8 cellular contexts compared by ENCODE assay signal in genomic region chr4:24657768-24658617, GRCh38.
DNase-seq lines count a peak whose midpoint lies in the region; ATAC-seq and TF ChIP-seq lines count a peak whose summit lies in the region.

No MANE protein-coding gene starts in this region.

- CTCF ChIA-PET in GM10248 (lab: Yijun Ruan, JAX), result no interaction called here
- CTCF ChIA-PET in OCI-LY7 (lab: Charles Lee; ENCODE audit: unreplicated experiment), result no interaction called here

- peaks cover 8% of the 10 kb centered on the region for H3K4me1 ChIP-seq in OCI-LY7 (ENCODE audit: insufficient read depth, low read length, poor library complexity, severe bottlenecking)
- H3K4me1 ChIP-seq in neural progenitor cell, result peaks cover 29% of the 10 kb centered on the region
- H3K4me1 ChIP-seq in spleen, result peaks cover 0 to 8% (median 0%) of the 10 kb centered on the region in 6 donors

- peaks cover 10% of the 10 kb centered on the region for H3K27me3 Mint-ChIP-seq in neural progenitor cell (ENCODE audit: insufficient read depth, low read depth)

- H3K79me2 ChIP-seq in OCI-LY7 (ENCODE audit: insufficient read depth, low read depth, low read length) (no peaks in the 10 kb centered on the region), neural progenitor cell (ENCODE audit: low read depth) (no peaks in the 10 kb centered on the region)

- TF ChIP-seq CTCF in GM10248 (IDR thresholded peaks at IDR 0.05; ENCODE audit: control extremely low read depth, extremely low read depth, low read depth, missing control alignments) (no peak), OCI-LY7 (conservative IDR thresholded peaks at IDR 0.05; ENCODE audit: low read length) (no peak), neural progenitor cell (IDR thresholded peaks at IDR 0.05) (no peak), spleen (IDR thresholded peaks at IDR 0.05 in 8 of 11, conservative IDR thresholded peaks at IDR 0.05 in 3 of 11) (no peak)

- H2AFZ ChIP-seq in OCI-LY7 (ENCODE audit: low read length), result no peak overlapping the region
- no peak overlapping the region for H2AFZ ChIP-seq in neural progenitor cell (replicated peaks)

- H3K4me3 Mint-ChIP-seq in neural progenitor cell, result no peak overlapping the region

- H3K36me3 ChIP-seq in OCI-LY7 (ENCODE audit: insufficient read depth, low read length) (no peaks in the 10 kb centered on the region), neural progenitor cell (no peaks in the 10 kb centered on the region), spleen (no peaks in the 10 kb centered on the region)

- no peaks in the 10 kb centered on the region for H3K9me3 ChIP-seq in OCI-LY7 (ENCODE audit: low read length)
- H3K9me3 ChIP-seq in neural progenitor cell (ENCODE audit: low read depth), result no peaks in the 10 kb centered on the region
- H3K9me3 ChIP-seq in spleen, result no peaks in the 10 kb centered on the region

- no peak for TF ChIP-seq POLR2A in spleen (IDR thresholded peaks at IDR 0.05)

- no TSS peak for BruUV-seq in OCI-LY7 (replicated peaks; lab: Mats Ljungman, UMichigan)

- no peak overlapping the region for H3K9ac ChIP-seq in neural progenitor cell

- H3K27ac ChIP-seq in OCI-LY7 (ENCODE audit: low read depth, low read length, poor library complexity, severe bottlenecking) (no peak overlapping the region), epithelial cell of prostate (peak overlapping the region; percentile 65), neural progenitor cell (no peak overlapping the region), spleen (peak overlapping the region in 2 of 8 donors; percentile 23 to 38)

- H3K4me3 ChIP-seq in OCI-LY7 (ENCODE audit: low read depth, low read length, poor library complexity, severe bottlenecking), result no peak overlapping the region
- H3K4me3 ChIP-seq in neural progenitor cell, result no peak overlapping the region
- no peak overlapping the region for H3K4me3 ChIP-seq in spleen

- peaks cover 24% of the 10 kb centered on the region for H3K4me1 Mint-ChIP-seq in neural progenitor cell

- intact Hi-C loops in OCI-LY7 (cut with micrococcal nuclease; ENCODE audit: unreplicated experiment), result no loop called here
- intact Hi-C loops in spleen (cut with DNase I; ENCODE audit: low total_unique reads), result no loop called here

- POLR2A ChIA-PET in GM10248 (lab: Yijun Ruan, JAX) (no interaction called here), OCI-LY7 (lab: Charles Lee) (interaction anchor here (0.7 kb wide), 2 partner anchors 575 to 1839 kb away, joined by 3 to 4 read pairs; no protein-coding TSS in a partner anchor)

- WGBS in spleen, 5 donors, result 36 to 46% (median 38%) methylated on average over 14 to 15 of the region's 15 CpGs

- ATAC-seq in GM21390 (IDR thresholded peaks at IDR 0.05; ENCODE audit: unreplicated experiment) (peak; percentile 98), HG03520 (IDR thresholded peaks at IDR 0.05; ENCODE audit: unreplicated experiment) (peak; percentile 71)

- H3K9me2 ChIP-seq in OCI-LY7 (ENCODE audit: insufficient read depth, low read length), result no peaks in the 10 kb centered on the region

- H3K27me3 ChIP-seq in neural progenitor cell (no peaks in the 10 kb centered on the region), spleen (replicated peaks in 1 of 7) (peaks cover 0 to 28% (median 0%) of the 10 kb centered on the region in 7 donors)

- no peak overlapping the region for H3K27ac Mint-ChIP-seq in neural progenitor cell

- no peaks in the 10 kb centered on the region for H3K36me3 Mint-ChIP-seq in neural progenitor cell

- no peaks in the 10 kb centered on the region for H3K9me3 Mint-ChIP-seq in neural progenitor cell

- H4K20me1 ChIP-seq in OCI-LY7 (ENCODE audit: insufficient read depth, low read length) (no peaks in the 10 kb centered on the region), neural progenitor cell (ENCODE audit: low read depth) (no peaks in the 10 kb centered on the region)

- DNase-seq in GM10248 (ENCODE audit: extremely low spot score), result peak; percentile 31
- peak; percentile 65 for DNase-seq in OCI-LY7 (ENCODE audit: low spot score)
- peak; percentile 99 for DNase-seq in epithelial cell of prostate (ENCODE audit: low read depth, low spot score)
- DNase-seq in neural progenitor cell (ENCODE audit: low spot score), result peak; percentile 54
- no peak for DNase-seq in spleen
- no peak for DNase-seq in NCI-H2227 treated with DMSO at 0.1 percent for 48 hours (lab: John Stamatoyannopoulos, UW)

- H3K4me2 ChIP-seq in OCI-LY7 (ENCODE audit: low read length) (peak overlapping the region; percentile 52), neural progenitor cell (peak overlapping the region; percentile 16)

- H3F3A ChIP-seq in neural progenitor cell (ENCODE audit: low read depth), result peaks cover 15% of the 10 kb centered on the region

Comparison
In these comparisons a context has a peak if more than half of its experiments do, and no peak if none do; other contexts are left out.
1. DNase-seq: peak in GM10248 (single experiment), OCI-LY7 (single experiment), epithelial cell of prostate (single experiment) and neural progenitor cell (single experiment); none in spleen (single experiment) and NCI-H2227 treated with DMSO at 0.1 percent for 48 hours (single experiment).